8 cellular contexts compared by ENCODE assay signal in the genomic region with DNA sequence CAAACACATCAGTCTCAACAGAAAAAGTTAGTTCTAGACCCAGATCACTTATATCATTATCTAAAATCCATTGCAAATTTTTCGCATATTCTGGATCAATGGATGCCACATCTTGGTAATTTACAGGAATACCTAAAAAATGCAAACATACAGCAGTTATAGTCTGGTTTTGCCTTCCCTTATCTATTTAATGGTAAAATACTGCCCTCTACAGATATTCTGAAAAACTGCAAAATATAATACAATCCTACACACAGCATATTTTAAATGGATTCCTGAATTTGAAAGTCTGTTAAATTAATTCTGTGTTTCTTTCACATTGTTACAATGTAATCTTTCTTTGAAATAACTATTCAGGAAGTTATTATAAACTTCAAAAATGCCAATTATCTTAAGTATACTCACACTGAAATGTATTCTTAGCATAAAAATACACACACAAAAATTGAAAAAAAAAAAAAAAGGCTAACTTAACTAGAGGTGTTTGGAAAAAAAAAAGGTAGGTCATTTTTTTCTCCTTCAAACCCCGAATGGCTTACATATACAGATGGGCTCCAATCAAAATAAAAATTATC.
DNase-seq lines count a peak whose midpoint lies in the region; ATAC-seq and TF ChIP-seq lines count a peak whose summit lies in the region.

No MANE protein-coding gene starts in this region.

- WGBS in lower leg skin, 2 donors: 66 to 76% methylated on average over 2 of the region's 2 CpGs

- TF ChIP-seq CTCF in C4-2B (conservative IDR thresholded peaks at IDR 0.05) (peak; percentile 73), nephron progenitor cell (IDR thresholded peaks at IDR 0.05) (peak; percentile 59), lower leg skin (IDR thresholded peaks at IDR 0.05) (no peak)

- H3K27ac Mint-ChIP-seq in nephron progenitor cell: no peak overlapping the region

- H3K27ac ChIP-seq in C4-2B: no peak overlapping the region

- peaks cover 6% of the 10 kb centered on the region for H3K4me1 Mint-ChIP-seq in nephron progenitor cell

- H3K4me3 Mint-ChIP-seq in nephron progenitor cell: no peak overlapping the region

- no peak overlapping the region for H3K4me3 ChIP-seq in lower leg skin (ENCODE audit: low read depth, poor library complexity, severe bottlenecking)

- intact Hi-C loops in lower leg skin (cut with DNase I; ENCODE audit: low total_unique reads): no loop called here

- no peaks in the 10 kb centered on the region for H3K27me3 Mint-ChIP-seq in nephron progenitor cell (ENCODE audit: low read depth, poor library complexity)

- peak; percentile 76 for ATAC-seq in GM18505 (IDR thresholded peaks at IDR 0.05; ENCODE audit: unreplicated experiment)
- ATAC-seq in HG02981 (IDR thresholded peaks at IDR 0.05; ENCODE audit: unreplicated experiment): peak; percentile 87

- no peak for TF ChIP-seq POLR2A in GM18505 (IDR thresholded peaks at IDR 0.05; ENCODE audit: borderline replicate concordance, extremely low read depth, insufficient read depth, insufficient read length)
- TF ChIP-seq POLR2A in lower leg skin (IDR thresholded peaks at IDR 0.05): no peak

- H3K9me3 Mint-ChIP-seq in nephron progenitor cell: no peaks in the 10 kb centered on the region

- DNase-seq in NCI-H774 (lab: John Stamatoyannopoulos, UW) (peak; percentile 53), dermis blood vessel endothelial cell (peak; percentile 59), nephron progenitor cell (no peak), nucleus accumbens (lab: John Stamatoyannopoulos, UW) (no peak), lower leg skin (ENCODE audit: low spot score in 2 of 2) (no peak)

- peaks cover 39% of the 10 kb centered on the region for H3K36me3 Mint-ChIP-seq in nephron progenitor cell (ENCODE audit: low read depth)

Comparison
In these comparisons a context has a peak if more than half of its experiments do, and no peak if none do; other contexts are left out.
1. CTCF ChIP-seq: peak in C4-2B (single experiment) and nephron progenitor cell (single experiment); none in lower leg skin (0 of 3).
2. DNase-seq: peak in NCI-H774 (single experiment) and dermis blood vessel endothelial cell (single experiment); none in nephron progenitor cell (single experiment), nucleus accumbens (0 of 56) and lower leg skin (0 of 2).